ENCODE assay signal across 14 cellular contexts in the genomic region with DNA sequence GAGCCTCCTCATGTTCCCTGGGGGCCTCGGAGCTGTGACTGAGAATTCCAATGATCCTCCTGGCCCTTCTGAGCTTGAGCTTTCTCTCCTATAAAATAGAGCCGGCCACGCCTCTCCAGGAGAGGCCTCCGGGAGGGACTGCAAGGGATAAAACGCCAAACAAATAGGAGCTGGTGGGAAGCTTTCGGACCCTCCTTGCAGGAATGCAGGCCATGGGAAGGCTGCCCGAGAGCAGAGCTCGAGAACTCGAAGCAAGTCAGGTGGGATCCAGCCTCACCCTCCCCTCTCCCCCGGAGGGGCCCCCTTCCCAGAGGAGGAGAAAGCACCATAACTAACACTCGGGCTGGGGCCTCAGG. TPM values are rescaled to one million over a fixed set of nuclear protein-coding genes. Genes with fewer than 3 reads are reported as not detected.
A peak's percentile ranks its signal among the peaks of the same experiment; 100 is the strongest.
DNase-seq lines count a peak whose midpoint lies in the region; ATAC-seq and TF ChIP-seq lines count a peak whose summit lies in the region.
"Had no signal": no experiment of that assay in that cellular context is flagged by ENCODE, and none has a peak within 500 bp of the region (broad histone marks: within the 10 kb centered on the region; RNA-seq: fewer than 3 reads in every experiment).

No MANE protein-coding gene starts in this region.

- DNase-seq in activated naive CD4-positive, alpha-beta T cell treated with anti-CD3 and anti-CD28 coated beads, Interleukin-2, amount 10 ng/mL, durations not matched to agents 7 days and 5 days: no peak
- no peak for DNase-seq in activated naive CD4-positive, alpha-beta T cell treated with anti-CD3 and anti-CD28 coated beads for 36 hours
- no peak for DNase-seq in WERI-Rb-1
- no peak for DNase-seq in NCI-H1417 treated with DMSO at 0.1 percent for 48 hours (lab: John Stamatoyannopoulos, UW)
- DNase-seq in SHP77 (lab: John Stamatoyannopoulos, UW): no peak
- DNase-seq: NCI-H187 treated with DMSO at 0.1 percent for 48 hours, NCI-H510A treated with DMSO at 0.1 percent for 48 hours, PC-9 had no signal

- H3K9me3 ChIP-seq in WERI-Rb-1 (ENCODE audit: severe bottlenecking): no peaks in the 10 kb centered on the region
- H3K9me3 ChIP-seq: BLaER1 treated with 17β-estradiol and CSF1 and Interleukin-3, amounts not matched to agents 10 nM and 100 nM had no signal

- H3K27ac ChIP-seq in WERI-Rb-1: peak overlapping the region; percentile 23; the same call in 1 of the 2 replicates
- H3K27ac ChIP-seq: BLaER1 treated with 17β-estradiol and CSF1 and Interleukin-3, amounts not matched to agents 10 nM and 100 nM; PC-9 had no signal

- CTCF ChIA-PET in activated naive CD4-positive, alpha-beta T cell treated with anti-CD3 and anti-CD28 coated beads, Interleukin-2, amount 10 ng/mL, durations not matched to agents 7 days and 5 days (lab: Charles Lee): no interaction called here
- CTCF ChIA-PET in activated naive CD4-positive, alpha-beta T cell treated with anti-CD3 and anti-CD28 coated beads for 36 hours (lab: Charles Lee): no interaction called here

- H3K4me3 Mint-ChIP-seq in activated naive CD4-positive, alpha-beta T cell treated with anti-CD3 and anti-CD28 coated beads, Interleukin-2, amount 10 ng/mL, durations not matched to agents 7 days and 5 days: no peak overlapping the region
- H3K4me3 Mint-ChIP-seq in activated naive CD4-positive, alpha-beta T cell treated with anti-CD3 and anti-CD28 coated beads for 36 hours: no peak overlapping the region
- H3K4me3 Mint-ChIP-seq in nephron: peak overlapping the region; percentile 28 to 74 (median 37)

- H3K27me3 Mint-ChIP-seq in activated naive CD4-positive, alpha-beta T cell treated with anti-CD3 and anti-CD28 coated beads, Interleukin-2, amount 10 ng/mL, durations not matched to agents 7 days and 5 days: peaks cover under 1% of the 10 kb centered on the region
- H3K27me3 Mint-ChIP-seq in activated naive CD4-positive, alpha-beta T cell treated with anti-CD3 and anti-CD28 coated beads for 36 hours (ENCODE audit: low read depth): no peaks in the 10 kb centered on the region
- H3K27me3 Mint-ChIP-seq in nephron (ENCODE audit: low read depth): peaks cover 3% of the 10 kb centered on the region

- H3K27ac Mint-ChIP-seq in activated naive CD4-positive, alpha-beta T cell treated with anti-CD3 and anti-CD28 coated beads, Interleukin-2, amount 10 ng/mL, durations not matched to agents 7 days and 5 days: peak overlapping the region; percentile 14
- no peak overlapping the region for H3K27ac Mint-ChIP-seq in activated naive CD4-positive, alpha-beta T cell treated with anti-CD3 and anti-CD28 coated beads for 36 hours
- H3K27ac Mint-ChIP-seq in nephron: peak overlapping the region; percentile 75 to 88 (median 86)

- H3K9me3 Mint-ChIP-seq in activated naive CD4-positive, alpha-beta T cell treated with anti-CD3 and anti-CD28 coated beads, Interleukin-2, amount 10 ng/mL, durations not matched to agents 7 days and 5 days: no peaks in the 10 kb centered on the region
- no peaks in the 10 kb centered on the region for H3K9me3 Mint-ChIP-seq in activated naive CD4-positive, alpha-beta T cell treated with anti-CD3 and anti-CD28 coated beads for 36 hours
- no peaks in the 10 kb centered on the region for H3K9me3 Mint-ChIP-seq in nephron

- H3K27me3 ChIP-seq in WERI-Rb-1 (ENCODE audit: insufficient read depth, low read depth, severe bottlenecking): no peaks in the 10 kb centered on the region
- H3K27me3 ChIP-seq: BLaER1 treated with 17β-estradiol and CSF1 and Interleukin-3, amounts not matched to agents 10 nM and 100 nM had no signal

- ATAC-seq in HG03196 (IDR thresholded peaks at IDR 0.05; ENCODE audit: unreplicated experiment) (no peak), HG03457 (IDR thresholded peaks at IDR 0.05; ENCODE audit: unreplicated experiment) (no peak)

- no peaks in the 10 kb centered on the region for H3K36me3 ChIP-seq in WERI-Rb-1
- H3K36me3 ChIP-seq: BLaER1 treated with 17β-estradiol and CSF1 and Interleukin-3, amounts not matched to agents 10 nM and 100 nM had no signal

- intact Hi-C loops in activated naive CD4-positive, alpha-beta T cell treated with anti-CD3 and anti-CD28 coated beads for 36 hours (cut with micrococcal nuclease): no loop called here

- H3K4me3 ChIP-seq in WERI-Rb-1 (ENCODE audit: low read depth, low read length): no peak overlapping the region
- H3K4me3 ChIP-seq: BLaER1 treated with 17β-estradiol and CSF1 and Interleukin-3, amounts not matched to agents 10 nM and 100 nM; PC-9 had no signal

- TF ChIP-seq CTCF in WERI-Rb-1 (IDR thresholded peaks at IDR 0.05; ENCODE audit: low read depth, low read length): no peak
- TF ChIP-seq CTCF in nephron (IDR thresholded peaks at IDR 0.05; ENCODE audit: unreplicated experiment in 3 of 3): no peak

- H3K36me3 Mint-ChIP-seq in activated naive CD4-positive, alpha-beta T cell treated with anti-CD3 and anti-CD28 coated beads, Interleukin-2, amount 10 ng/mL, durations not matched to agents 7 days and 5 days: no peaks in the 10 kb centered on the region
- H3K36me3 Mint-ChIP-seq in activated naive CD4-positive, alpha-beta T cell treated with anti-CD3 and anti-CD28 coated beads for 36 hours (ENCODE audit: low read depth): no peaks in the 10 kb centered on the region
- H3K36me3 Mint-ChIP-seq in nephron (ENCODE audit: low read depth): no peaks in the 10 kb centered on the region

- H3K4me1 Mint-ChIP-seq in activated naive CD4-positive, alpha-beta T cell treated with anti-CD3 and anti-CD28 coated beads, Interleukin-2, amount 10 ng/mL, durations not matched to agents 7 days and 5 days: peaks cover 10% of the 10 kb centered on the region
- no peaks in the 10 kb centered on the region for H3K4me1 Mint-ChIP-seq in activated naive CD4-positive, alpha-beta T cell treated with anti-CD3 and anti-CD28 coated beads for 36 hours (ENCODE audit: low read depth)
- H3K4me1 Mint-ChIP-seq in nephron: peaks cover 50% of the 10 kb centered on the region

RNA-seq across cellular contexts. Expression of gene FLRT1, which starts 34.5 kb away (rescaled TPM):
- total RNA-seq in activated naive CD4-positive, alpha-beta T cell treated with anti-CD3 and anti-CD28 coated beads for 36 hours: under 1 TPM; 0.17 to 0.29 TPM
- total RNA-seq: A172, SK-MEL-5 had no signal

Comparison
In these comparisons a context has a peak if more than half of its experiments do, and no peak if none do; other contexts are left out.
1. H3K4me3 Mint-ChIP-seq: peak in nephron (3 of 3); none in activated naive CD4-positive, alpha-beta T cell treated with anti-CD3 and anti-CD28 coated beads, Interleukin-2, amount 10 ng/mL, durations not matched to agents 7 days and 5 days (single experiment) and activated naive CD4-positive, alpha-beta T cell treated with anti-CD3 and anti-CD28 coated beads for 36 hours (single experiment).